10 cellular contexts compared by ENCODE assay signal in genomic region chr3:65729553-65729952, GRCh38.
DNase-seq lines count a peak whose midpoint lies in the region; ATAC-seq and TF ChIP-seq lines count a peak whose summit lies in the region.
"Had no signal": no experiment of that assay in that cellular context is flagged by ENCODE, and none has a peak within 500 bp of the region (broad histone marks: within the 10 kb centered on the region; RNA-seq: fewer than 3 reads in every experiment).

No MANE protein-coding gene starts in this region.

- in situ Hi-C loops in ACHN (cut with HindIII; ENCODE audit: low pct_ligation_motif_present, low pct_unique_long_range_greater_than_20kb, low sequenced_read_pairs) = no loop called here

- intact Hi-C loops in left lung (cut with DNase I) = no loop called here
- intact Hi-C loops in testis (cut with DNase I; ENCODE audit: low total_unique reads) = no loop called here

- peaks cover 58% of the 10 kb centered on the region for H3K4me1 Mint-ChIP-seq in brain
- H3K4me1 Mint-ChIP-seq in stimulated activated naive CD8-positive, alpha-beta T cell treated with anti-CD3 and anti-CD28 coated beads, Interleukin-15, amount 100 ng/mL, for 72 hours = no peaks in the 10 kb centered on the region

- ATAC-seq in left lung (peak; percentile 35), HG03045 (IDR thresholded peaks at IDR 0.05; ENCODE audit: unreplicated experiment) (no peak)
- no peak for ATAC-seq in stimulated activated naive CD8-positive, alpha-beta T cell treated with anti-CD3 and anti-CD28 coated beads, Interleukin-15, amount 100 ng/mL, for 72 hours

- no peak overlapping the region for H3K9ac ChIP-seq in HUES48 (ENCODE audit: low read depth, low read length)

- H3K27ac Mint-ChIP-seq in brain = peak overlapping the region in 4 of 5 experiments; percentile 7 to 91 (median 78)
- H3K27ac Mint-ChIP-seq in stimulated activated naive CD8-positive, alpha-beta T cell treated with anti-CD3 and anti-CD28 coated beads, Interleukin-15, amount 100 ng/mL, for 72 hours = no peak overlapping the region

- H3K9me3 Mint-ChIP-seq in brain = peaks cover 0 to 3% (median 0%) of the 10 kb centered on the region in 5 experiments
- H3K9me3 Mint-ChIP-seq in stimulated activated naive CD8-positive, alpha-beta T cell treated with anti-CD3 and anti-CD28 coated beads, Interleukin-15, amount 100 ng/mL, for 72 hours = no peaks in the 10 kb centered on the region

- no peak for TF ChIP-seq POLR2A in testis (IDR thresholded peaks at IDR 0.05)

- H3K27me3 ChIP-seq in HUES48 (ENCODE audit: control insufficient read depth, insufficient read depth, low read length) (no peaks in the 10 kb centered on the region), left lung (no peaks in the 10 kb centered on the region), testis (no peaks in the 10 kb centered on the region)

- DNase-seq in left lung (no peak), testis (peak; percentile 47), ACHN (no peak)
- no peak for DNase-seq in stimulated activated naive CD8-positive, alpha-beta T cell treated with anti-CD3 and anti-CD28 coated beads, Interleukin-15, amount 100 ng/mL, for 72 hours
- DNase-seq in stimulated activated CD8-positive, alpha-beta memory T cell treated with anti-CD3 and anti-CD28 coated beads, Interleukin-4, amount 100 ng/mL, for 48 hours = no peak
- DNase-seq: NCI-H146 had no signal

- WGBS in testis, 2 donors = 33 to 63% methylated on average over 2 of the region's 2 CpGs

- no peak overlapping the region for H3K4me3 Mint-ChIP-seq in brain
- H3K4me3 Mint-ChIP-seq in stimulated activated naive CD8-positive, alpha-beta T cell treated with anti-CD3 and anti-CD28 coated beads, Interleukin-15, amount 100 ng/mL, for 72 hours = no peak overlapping the region

- TF ChIP-seq CTCF in brain (conservative IDR thresholded peaks at IDR 0.05) = no peak
- TF ChIP-seq CTCF in left lung (IDR thresholded peaks at IDR 0.05) = no peak
- no peak for TF ChIP-seq CTCF in testis (IDR thresholded peaks at IDR 0.05)

- H3K36me3 ChIP-seq in HUES48 (ENCODE audit: control insufficient read depth, insufficient read depth, low read length) (no peaks in the 10 kb centered on the region), left lung (no peaks in the 10 kb centered on the region), testis (ENCODE audit: low read depth, missing control alignments) (no peaks in the 10 kb centered on the region)

- no peaks in the 10 kb centered on the region for H3K9me3 ChIP-seq in HUES48 (ENCODE audit: control insufficient read depth, insufficient read depth, low read length)
- no peaks in the 10 kb centered on the region for H3K9me3 ChIP-seq in left lung
- no peaks in the 10 kb centered on the region for H3K9me3 ChIP-seq in testis

- H3K4me3 ChIP-seq in HUES48 (ENCODE audit: low read depth, low read length) (no peak overlapping the region), left lung (no peak overlapping the region), testis (no peak overlapping the region)
- H3K4me3 ChIP-seq: smooth muscle cell had no signal

- no peaks in the 10 kb centered on the region for H3K36me3 Mint-ChIP-seq in brain

- H3K27ac ChIP-seq in HUES48 (ENCODE audit: low read depth, low read length) = peak overlapping the region; percentile 42
- H3K27ac ChIP-seq in left lung = peak overlapping the region in 1 of 2 donors; percentile 16
- H3K27ac ChIP-seq in testis = no peak overlapping the region

- H3K4me1 ChIP-seq in HUES48 (ENCODE audit: control insufficient read depth, insufficient read depth, low read length) = peaks cover 36% of the 10 kb centered on the region
- peaks cover 7 to 8% of the 10 kb centered on the region in 2 donors for H3K4me1 ChIP-seq in left lung
- H3K4me1 ChIP-seq in testis = no peaks in the 10 kb centered on the region

- H3K27me3 Mint-ChIP-seq in brain = no peaks in the 10 kb centered on the region
- no peaks in the 10 kb centered on the region for H3K27me3 Mint-ChIP-seq in stimulated activated naive CD8-positive, alpha-beta T cell treated with anti-CD3 and anti-CD28 coated beads, Interleukin-15, amount 100 ng/mL, for 72 hours

Comparison
In these comparisons a context has a peak if more than half of its experiments do, and no peak if none do; other contexts are left out.
1. H3K27ac Mint-ChIP-seq: peak in brain (4 of 5); none in stimulated activated naive CD8-positive, alpha-beta T cell treated with anti-CD3 and anti-CD28 coated beads, Interleukin-15, amount 100 ng/mL, for 72 hours (0 of 2).